ENCODE assay signal across 8 cellular contexts in genomic region chr12:31074333-31074874, GRCh38. TPM values are rescaled to one million over a fixed set of nuclear protein-coding genes. Genes with fewer than 3 reads are reported as not detected.
DNase-seq lines count a peak whose midpoint lies in the region; ATAC-seq and TF ChIP-seq lines count a peak whose summit lies in the region.
"Not testable (repeated sequence)": the region's sequence is repeated elsewhere in the genome, so short reads cannot be mapped to it uniquely, and the experiment has no call there.

No MANE protein-coding gene starts in this region.

- ATAC-seq in GM21619 (IDR thresholded peaks at IDR 0.05; ENCODE audit: unreplicated experiment) (peak; percentile 27), HG03439 (IDR thresholded peaks at IDR 0.05; ENCODE audit: unreplicated experiment) (peak; percentile 34), PC-3 (peak; percentile 8)

- intact Hi-C loops in PC-3 (cut with micrococcal nuclease); esophagus muscularis mucosa (cut with DNase I): not testable (repeated sequence)
- intact Hi-C loops in activated T-helper 1 cell treated with anti-CD3 and anti-CD28 coated beads, Interleukin-12 subunit alpha, Interleukin-12 subunit beta, Interleukin-2, Interleukin-4 antibody, amounts not matched to agents 30 ng/mL and 10 ng/mL and 1 ng/mL, durations not matched to agents 14 hours and 24 hours and 36 hours (cut with micrococcal nuclease): loop anchor here (1.0 to 10.0 kb wide), 4 partner anchors 227 to 1690 kb away; partner anchors contain the start of genes ERGIC2, ETFBKMT and IPO8

- H3K9me3 Mint-ChIP-seq in activated T-helper 1 cell treated with anti-CD3 and anti-CD28 coated beads, Interleukin-12 subunit alpha, Interleukin-12 subunit beta, Interleukin-2, Interleukin-4 antibody, amounts not matched to agents 30 ng/mL and 10 ng/mL and 1 ng/mL, durations not matched to agents 14 hours and 24 hours and 36 hours; stimulated activated naive CD8-positive, alpha-beta T cell treated with anti-CD3 and anti-CD28 coated beads, Interleukin-15, Interleukin-2, amounts not matched to agents 100 ng/mL and 50 ng/mL, for 24 hours: not testable (repeated sequence)

- H3K9me2 ChIP-seq in PC-3 (replicated peaks; ENCODE audit: low read length): not testable (repeated sequence)

- TF ChIP-seq POLR2A in esophagus muscularis mucosa (IDR thresholded peaks at IDR 0.05; ENCODE audit: low read depth): not testable (repeated sequence)

- not testable (repeated sequence) for H3K4me1 ChIP-seq in ES-I3 (ENCODE audit: insufficient read depth, low read length); mucosa of rectum (ENCODE audit: control insufficient read depth in 2 of 2, insufficient read depth in 2 of 2, low read length in 2 of 2)
- H3K4me1 ChIP-seq in PC-3 (ENCODE audit: insufficient read depth, low read length) (peaks cover 18% of the 10 kb centered on the region), esophagus muscularis mucosa (peaks cover 5 to 14% (median 13%) of the 10 kb centered on the region in 4 donors)

- peaks cover 20% of the 10 kb centered on the region for H3K36me3 Mint-ChIP-seq in activated T-helper 1 cell treated with anti-CD3 and anti-CD28 coated beads, Interleukin-12 subunit alpha, Interleukin-12 subunit beta, Interleukin-2, Interleukin-4 antibody, amounts not matched to agents 30 ng/mL and 10 ng/mL and 1 ng/mL, durations not matched to agents 14 hours and 24 hours and 36 hours (ENCODE audit: low read depth)
- peaks cover 26% of the 10 kb centered on the region for H3K36me3 Mint-ChIP-seq in stimulated activated naive CD8-positive, alpha-beta T cell treated with anti-CD3 and anti-CD28 coated beads, Interleukin-15, Interleukin-2, amounts not matched to agents 100 ng/mL and 50 ng/mL, for 24 hours (ENCODE audit: low read depth)

- H3K4me2 ChIP-seq in PC-3 (ENCODE audit: low read length): peak overlapping the region; percentile 96

- H3K4me1 Mint-ChIP-seq in activated T-helper 1 cell treated with anti-CD3 and anti-CD28 coated beads, Interleukin-12 subunit alpha, Interleukin-12 subunit beta, Interleukin-2, Interleukin-4 antibody, amounts not matched to agents 30 ng/mL and 10 ng/mL and 1 ng/mL, durations not matched to agents 14 hours and 24 hours and 36 hours (ENCODE audit: low read depth): peaks cover 30% of the 10 kb centered on the region
- peaks cover 39% of the 10 kb centered on the region for H3K4me1 Mint-ChIP-seq in stimulated activated naive CD8-positive, alpha-beta T cell treated with anti-CD3 and anti-CD28 coated beads, Interleukin-15, Interleukin-2, amounts not matched to agents 100 ng/mL and 50 ng/mL, for 24 hours (ENCODE audit: low read depth)

- not testable (repeated sequence) for H4K20me1 ChIP-seq in PC-3 (ENCODE audit: low read length)

- TF ChIP-seq EP300 in esophagus muscularis mucosa (IDR thresholded peaks at IDR 0.05): not testable (repeated sequence)

- not testable (repeated sequence) for BruUV-seq in PC-3 (replicated peaks; lab: Mats Ljungman, UMichigan)

- peak overlapping the region; percentile 98 for H3K4me3 Mint-ChIP-seq in activated T-helper 1 cell treated with anti-CD3 and anti-CD28 coated beads, Interleukin-12 subunit alpha, Interleukin-12 subunit beta, Interleukin-2, Interleukin-4 antibody, amounts not matched to agents 30 ng/mL and 10 ng/mL and 1 ng/mL, durations not matched to agents 14 hours and 24 hours and 36 hours
- H3K4me3 Mint-ChIP-seq in stimulated activated naive CD8-positive, alpha-beta T cell treated with anti-CD3 and anti-CD28 coated beads, Interleukin-15, Interleukin-2, amounts not matched to agents 100 ng/mL and 50 ng/mL, for 24 hours: peak overlapping the region; percentile 98

- H3K9me3 ChIP-seq in ES-I3 (ENCODE audit: control insufficient read depth, insufficient read depth, low read length); PC-3 (ENCODE audit: low read length); esophagus muscularis mucosa; mucosa of rectum (ENCODE audit: control insufficient read depth in 2 of 2, low read length in 2 of 2): not testable (repeated sequence)

- H3K27ac ChIP-seq in PC-3 (ENCODE audit: low read length) (peak overlapping the region; percentile 87), esophagus muscularis mucosa (replicated peaks in 1 of 4) (peak overlapping the region; percentile 51 to 93 (median 86)), mucosa of rectum (ENCODE audit: low read depth in 2 of 2, low read length in 2 of 2) (peak overlapping the region; percentile 85 to 90)

- not testable (repeated sequence) for H3K27me3 ChIP-seq in PC-3 (ENCODE audit: low read length); esophagus muscularis mucosa; mucosa of rectum (ENCODE audit: control insufficient read depth in 2 of 2, insufficient read depth in 2 of 2, low read length in 2 of 2)

- H3K4me3 ChIP-seq in PC-3 (ENCODE audit: low read length) (peak overlapping the region; percentile 72), esophagus muscularis mucosa (peak overlapping the region; percentile 61 to 81 (median 72)), mucosa of rectum (ENCODE audit: low read length in 2 of 2) (peak overlapping the region; percentile 84 to 89)

- not testable (repeated sequence) for H3F3A ChIP-seq in PC-3 (ENCODE audit: low read length, unreplicated experiment)

- not testable (repeated sequence) for H3K36me3 ChIP-seq in ES-I3 (ENCODE audit: insufficient read depth, low read length); PC-3 (ENCODE audit: low read depth, low read length); esophagus muscularis mucosa; mucosa of rectum (ENCODE audit: control insufficient read depth in 2 of 2, insufficient read depth in 2 of 2, low read length in 2 of 2)

- CTCF ChIA-PET in PC-3 (lab: Charles Lee): not testable (repeated sequence)

- TF ChIP-seq CTCF in PC-3 (conservative IDR thresholded peaks at IDR 0.05; ENCODE audit: low read depth, low read length) (0 out of 2 replicates have a peak, but pooled peaks have one; percentile 13), esophagus muscularis mucosa (IDR thresholded peaks at IDR 0.05) (peak in 1 of 3 experiments; percentile 42)

- H3K9ac ChIP-seq in ES-I3 (ENCODE audit: low read depth, low read length): peak overlapping the region; percentile 87
- H3K9ac ChIP-seq in PC-3 (ENCODE audit: low read length): peak overlapping the region; percentile 96
- peak overlapping the region; percentile 72 to 76 for H3K9ac ChIP-seq in mucosa of rectum (ENCODE audit: low read depth in 1 of 2, low read length in 2 of 2)

- H3K27ac Mint-ChIP-seq in activated T-helper 1 cell treated with anti-CD3 and anti-CD28 coated beads, Interleukin-12 subunit alpha, Interleukin-12 subunit beta, Interleukin-2, Interleukin-4 antibody, amounts not matched to agents 30 ng/mL and 10 ng/mL and 1 ng/mL, durations not matched to agents 14 hours and 24 hours and 36 hours: peak overlapping the region; percentile 96
- peak overlapping the region; percentile 98 for H3K27ac Mint-ChIP-seq in stimulated activated naive CD8-positive, alpha-beta T cell treated with anti-CD3 and anti-CD28 coated beads, Interleukin-15, Interleukin-2, amounts not matched to agents 100 ng/mL and 50 ng/mL, for 24 hours

- peak overlapping the region; percentile 80 for H2AFZ ChIP-seq in PC-3 (ENCODE audit: low read length)

- WGBS in esophagus muscularis mucosa: 8% methylated on average over 6 of the region's 16 CpGs

- POLR2A ChIA-PET in PC-3 (lab: Charles Lee; ENCODE audit: unreplicated experiment): interaction anchor here (0.7 kb wide), 1 partner anchor 1722 kb away, joined by 3 read pairs; no protein-coding TSS in a partner anchor

- peak; percentile 2 for DNase-seq in PC-3
- peak; percentile 8 for DNase-seq in activated T-helper 1 cell treated with anti-CD3 and anti-CD28 coated beads, Interleukin-12 subunit alpha, Interleukin-12 subunit beta, Interleukin-2, Interleukin-4 antibody, amounts not matched to agents 30 ng/mL and 10 ng/mL and 1 ng/mL, durations not matched to agents 14 hours and 24 hours and 36 hours (ENCODE audit: low spot score)
- DNase-seq in esophagus muscularis mucosa (ENCODE audit: extremely low spot score): not testable (repeated sequence)

- not testable (repeated sequence) for H3K27me3 Mint-ChIP-seq in activated T-helper 1 cell treated with anti-CD3 and anti-CD28 coated beads, Interleukin-12 subunit alpha, Interleukin-12 subunit beta, Interleukin-2, Interleukin-4 antibody, amounts not matched to agents 30 ng/mL and 10 ng/mL and 1 ng/mL, durations not matched to agents 14 hours and 24 hours and 36 hours (ENCODE audit: insufficient read depth); stimulated activated naive CD8-positive, alpha-beta T cell treated with anti-CD3 and anti-CD28 coated beads, Interleukin-15, Interleukin-2, amounts not matched to agents 100 ng/mL and 50 ng/mL, for 24 hours

- H3K79me2 ChIP-seq in PC-3 (ENCODE audit: low read length): peaks cover 47% of the 10 kb centered on the region

RNA-seq across cellular contexts. Expression of gene DDX11, which starts 0.7 kb away (rescaled TPM):
- total RNA-seq in PC-3 (2014; rRNA removed) (53.8 and 72.2 TPM in 2 replicates), esophagus muscularis mucosa (10 to 100 TPM in 3 of 4 donors, 1 to 10 TPM in 1; 5.9 to 18.7 (median 12.7) TPM)
- 171 and 186 TPM in 2 replicates for total RNA-seq in activated T-helper 1 cell treated with anti-CD3 and anti-CD28 coated beads, Interleukin-12 subunit alpha, Interleukin-12 subunit beta, Interleukin-2, Interleukin-4 antibody, amounts not matched to agents 30 ng/mL and 10 ng/mL and 1 ng/mL, durations not matched to agents 14 hours and 24 hours and 36 hours
